1 cellular context compared by ENCODE assay signal in the genomic region with DNA sequence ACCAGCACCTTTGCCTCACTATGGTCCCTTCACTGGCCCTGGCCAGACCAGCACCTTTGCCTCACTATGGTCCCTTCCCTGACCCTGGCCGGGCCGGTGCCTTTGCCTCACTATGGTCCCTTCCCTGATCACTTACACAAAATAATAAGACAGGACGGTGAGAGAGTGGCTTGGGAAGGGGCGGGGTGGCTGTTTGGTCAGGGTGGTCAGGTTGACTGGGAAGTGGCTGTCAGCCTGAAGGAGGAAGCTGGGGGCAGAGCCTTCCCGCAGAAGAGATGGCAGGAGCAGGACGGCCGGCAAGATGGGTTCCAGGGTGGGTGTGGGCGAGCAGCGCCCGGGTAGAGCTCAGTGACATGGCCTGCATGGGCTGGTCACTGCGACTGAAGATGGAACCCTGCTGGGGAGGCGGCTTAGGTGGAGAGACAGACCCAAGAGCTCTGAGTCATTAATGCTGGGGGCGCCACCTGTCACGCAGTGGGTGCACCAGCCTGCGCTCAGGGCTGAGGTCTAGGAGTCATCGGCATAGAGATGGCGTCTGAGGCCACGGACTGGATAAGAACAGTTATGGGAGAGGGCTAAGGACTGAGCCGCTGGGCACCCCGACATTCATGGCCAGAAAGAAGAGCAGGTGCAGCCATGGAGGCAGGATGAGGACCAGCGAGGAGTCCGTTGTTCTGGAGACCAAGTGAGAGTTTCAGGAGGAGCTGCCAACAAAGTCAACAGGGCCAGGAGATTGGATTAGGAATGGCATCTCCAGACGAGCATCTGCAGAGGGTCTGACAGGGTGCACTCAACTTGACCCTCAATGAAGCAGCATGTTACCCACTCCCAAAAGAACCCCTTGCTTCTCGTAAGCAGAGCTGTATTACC.
TF ChIP-seq lines count a peak whose summit lies in the region.

No MANE protein-coding gene starts in this region.

TF ChIP-seq in H1, 55 proteins besides CTCF, POLR2A, EP300 and RAD21:
- TF ChIP-seq GABPA (IDR thresholded peaks at IDR 0.05; ENCODE audit: borderline replicate concordance, insufficient read depth, low read length) (no peak), TAF1 (IDR thresholded peaks at IDR 0.05; ENCODE audit: low read depth, low read length) (no peak), JUND (IDR thresholded peaks at IDR 0.05; ENCODE audit: low read length) (no peak), ZNF274 (IDR thresholded peaks at IDR 0.05; ENCODE audit: borderline replicate concordance, extremely low read depth, low read length) (no peak), BRCA1 (IDR thresholded peaks at IDR 0.05; ENCODE audit: low read depth, low read length) (no peak), TAF7 (optimal IDR thresholded peaks at IDR 0.05; ENCODE audit: borderline replicate concordance, low read depth, low read length) (no peak), CREB1 (IDR thresholded peaks at IDR 0.05) (no peak), GTF2F1 (IDR thresholded peaks at IDR 0.05; ENCODE audit: borderline replicate concordance, low read depth, low read length) (no peak), EZH2 (IDR thresholded peaks at IDR 0.05; ENCODE audit: low read depth, low read length, severe bottlenecking) (no peak), CHD2 (IDR thresholded peaks at IDR 0.05; ENCODE audit: low read length) (no peak), TEAD4 (IDR thresholded peaks at IDR 0.05; ENCODE audit: low read depth, low read length) (no peak), CBX8 (IDR thresholded peaks at IDR 0.05; ENCODE audit: borderline replicate concordance, low read depth, low read length) (no peak)
- TF ChIP-seq, protein P1, sequence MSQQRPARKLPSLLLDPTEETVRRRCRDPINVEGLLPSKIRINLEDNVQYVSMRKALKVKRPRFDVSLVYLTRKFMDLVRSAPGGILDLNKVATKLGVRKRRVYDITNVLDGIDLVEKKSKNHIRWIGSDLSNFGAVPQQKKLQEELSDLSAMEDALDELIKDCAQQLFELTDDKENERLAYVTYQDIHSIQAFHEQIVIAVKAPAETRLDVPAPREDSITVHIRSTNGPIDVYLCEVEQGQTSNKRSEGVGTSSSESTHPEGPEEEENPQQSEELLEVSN (IDR thresholded peaks at IDR 0.05): no peak
